ENCODE assay signal across 23 cellular contexts in the genomic region with DNA sequence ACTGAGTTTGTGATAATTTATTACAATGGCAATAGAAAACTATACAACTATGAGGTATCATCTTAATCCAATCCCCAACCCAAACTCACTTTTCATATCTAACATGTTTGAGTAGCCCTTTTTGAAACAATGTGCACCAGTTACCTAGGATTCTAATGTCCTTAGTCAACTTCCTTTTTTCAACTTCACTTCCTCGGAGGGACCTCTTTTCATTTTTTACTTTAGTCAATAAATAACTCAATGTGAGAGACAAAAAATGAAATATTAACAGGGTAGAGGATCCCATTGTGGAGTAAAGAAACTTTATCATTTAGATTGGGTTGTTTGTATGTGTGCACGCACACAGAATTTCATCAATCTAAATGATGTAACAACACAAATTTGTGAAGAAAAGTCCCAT.
"Had no signal": no experiment of that assay in that cellular context is flagged by ENCODE, and none has a peak within 500 bp of the region (broad histone marks: within the 10 kb centered on the region; RNA-seq: fewer than 3 reads in every experiment).

No MANE protein-coding gene starts in this region.

- H3K27me3 Mint-ChIP-seq: activated B cell treated with CpG ODN at 0.5 μM for 24 hours; activated CD4-positive, alpha-beta T cell treated with anti-CD3 and anti-CD28 coated beads, Interleukin-2, amount 10 ng/mL, durations not matched to agents 24 days and 14 days; activated CD8-positive, alpha-beta memory T cell treated with anti-CD3 and anti-CD28 coated beads, Interleukin-2, amount 10 ng/mL, durations not matched to agents 7 days and 5 days; activated naive CD8-positive, alpha-beta T cell; activated T-cell treated with anti-CD3 and anti-CD28 coated beads, Interleukin-2, amount 50 U/mL, for 24 hours; brain; central memory CD8-positive, alpha-beta T cell; T-helper 17 cell had no signal

- H3K4me3 Mint-ChIP-seq: activated B cell treated with CpG ODN at 0.5 μM for 24 hours; activated CD4-positive, alpha-beta T cell treated with anti-CD3 and anti-CD28 coated beads, Interleukin-2, amount 10 ng/mL, durations not matched to agents 24 days and 14 days; activated CD8-positive, alpha-beta memory T cell treated with anti-CD3 and anti-CD28 coated beads, Interleukin-2, amount 10 ng/mL, durations not matched to agents 7 days and 5 days; activated naive CD8-positive, alpha-beta T cell; activated T-cell treated with anti-CD3 and anti-CD28 coated beads, Interleukin-2, amount 50 U/mL, for 24 hours; activated T-helper 1 cell treated with anti-CD3 and anti-CD28 coated beads, Interleukin-12 subunit alpha, Interleukin-12 subunit beta, Interleukin-2, Interleukin-4 antibody, amounts not matched to agents 30 ng/mL and 10 ng/mL and 1 ng/mL, durations not matched to agents 14 hours and 24 hours and 36 hours; brain; central memory CD8-positive, alpha-beta T cell; T-helper 17 cell had no signal

- H3K36me3 Mint-ChIP-seq: activated CD8-positive, alpha-beta memory T cell treated with anti-CD3 and anti-CD28 coated beads, Interleukin-2, amount 10 ng/mL, durations not matched to agents 7 days and 5 days; activated naive CD8-positive, alpha-beta T cell; brain had no signal

- H3K9me3 Mint-ChIP-seq: activated CD4-positive, alpha-beta T cell treated with anti-CD3 and anti-CD28 coated beads, Interleukin-2, amount 10 ng/mL, durations not matched to agents 24 days and 14 days; brain had no signal

- H3K27ac Mint-ChIP-seq: activated B cell treated with CpG ODN at 0.5 μM for 24 hours; activated CD4-positive, alpha-beta T cell treated with anti-CD3 and anti-CD28 coated beads, Interleukin-2, amount 10 ng/mL, durations not matched to agents 24 days and 14 days; activated CD8-positive, alpha-beta memory T cell treated with anti-CD3 and anti-CD28 coated beads, Interleukin-2, amount 10 ng/mL, durations not matched to agents 7 days and 5 days; activated naive CD8-positive, alpha-beta T cell; activated T-cell treated with anti-CD3 and anti-CD28 coated beads, Interleukin-2, amount 50 U/mL, for 24 hours; activated T-helper 1 cell treated with anti-CD3 and anti-CD28 coated beads, Interleukin-12 subunit alpha, Interleukin-12 subunit beta, Interleukin-2, Interleukin-4 antibody, amounts not matched to agents 30 ng/mL and 10 ng/mL and 1 ng/mL, durations not matched to agents 14 hours and 24 hours and 36 hours; brain; T-helper 17 cell had no signal

- H3K4me1 Mint-ChIP-seq: activated B cell treated with CpG ODN at 0.5 μM for 24 hours; activated CD4-positive, alpha-beta T cell treated with anti-CD3 and anti-CD28 coated beads, Interleukin-2, amount 10 ng/mL, durations not matched to agents 24 days and 14 days; activated CD8-positive, alpha-beta memory T cell treated with anti-CD3 and anti-CD28 coated beads, Interleukin-2, amount 10 ng/mL, durations not matched to agents 7 days and 5 days; central memory CD8-positive, alpha-beta T cell; T-helper 17 cell had no signal

- ATAC-seq: activated CD8-positive, alpha-beta memory T cell treated with anti-CD3 and anti-CD28 coated beads, Interleukin-2, amount 10 ng/mL, durations not matched to agents 7 days and 5 days; T-helper 17 cell had no signal

- DNase-seq: activated B cell treated with CpG ODN at 0.5 μM for 24 hours; activated CD4-positive, alpha-beta T cell treated with anti-CD3 and anti-CD28 coated beads for 1 hour; activated CD4-positive, alpha-beta T cell treated with anti-CD3 and anti-CD28 coated beads, Interleukin-2, amount 10 ng/mL, durations not matched to agents 24 days and 14 days; activated CD4-positive, alpha-beta T cell treated with anti-CD3 and anti-CD28 coated beads, Interleukin-2, amount 50 U/mL, for 48 hours; activated CD8-positive, alpha-beta memory T cell treated with anti-CD3 and anti-CD28 coated beads, Interleukin-2, amount 10 ng/mL, durations not matched to agents 7 days and 5 days; activated effector memory CD4-positive, alpha-beta T cell treated with Interleukin-2 at 50 U/mL for 16 hours; activated naive CD4-positive, alpha-beta T cell; activated T-cell treated with anti-CD3 and anti-CD28 coated beads, Interleukin-2, amount 50 U/mL, for 24 hours; amygdala; KG1; NCI-H1105; NCI-H1436; NCI-H1694 treated with DMSO at 0.1 percent for 48 hours; NCI-H2029 treated with DMSO at 0.1 percent for 48 hours; NCI-H510A treated with DMSO at 0.1 percent for 48 hours; NCI-H69; SIG-M5; T-helper 17 cell; T-helper 9 cell had no signal
